9 cellular contexts compared by ENCODE assay signal in the genomic region with DNA sequence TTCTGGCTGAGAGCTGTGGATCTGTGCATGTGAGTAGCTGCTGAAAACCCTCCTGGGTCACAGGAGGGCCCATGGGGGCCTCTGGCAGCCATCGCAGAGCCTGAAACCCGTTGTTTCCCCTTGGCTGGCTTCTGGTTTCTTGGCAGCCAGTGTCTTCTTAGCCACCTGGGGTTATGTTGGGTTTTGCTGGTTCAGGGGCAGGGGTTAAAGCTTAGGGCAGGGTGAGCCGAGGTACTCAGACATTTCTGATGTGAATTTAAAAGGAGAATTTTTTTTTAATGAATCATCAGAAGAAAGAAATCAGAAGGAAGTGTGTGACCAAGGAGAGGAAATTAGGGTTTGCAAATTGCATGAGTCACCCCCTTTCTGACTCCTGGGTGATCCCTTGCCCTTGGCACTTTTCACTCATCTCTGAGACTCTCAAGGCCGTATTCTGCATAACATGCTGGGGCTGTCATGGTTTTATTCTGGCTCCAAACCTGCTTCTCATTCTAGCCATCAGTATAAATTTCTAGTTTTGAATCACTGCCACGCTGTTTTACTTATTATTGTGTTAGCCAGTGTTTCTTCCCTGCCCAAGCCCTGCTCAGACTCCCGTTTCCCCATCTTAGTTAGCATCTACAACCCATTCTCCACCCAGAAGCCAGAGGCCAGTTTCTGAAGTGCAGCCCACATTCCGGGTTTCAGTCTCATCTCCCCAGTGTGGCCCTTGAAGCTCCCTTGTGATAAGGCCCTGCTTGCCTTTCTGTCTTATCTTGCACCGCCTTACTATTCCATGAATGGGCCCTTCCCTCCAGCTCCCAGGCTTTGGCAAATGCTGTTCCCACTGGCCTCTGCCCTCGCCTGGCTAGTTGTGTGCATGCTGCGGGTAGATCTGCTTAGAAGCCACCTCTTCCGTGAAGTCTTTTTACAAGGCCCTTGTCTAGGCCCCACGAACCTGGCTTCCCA. TPM values are rescaled to one million over a fixed set of nuclear protein-coding genes. Genes with fewer than 3 reads are reported as not detected.
DNase-seq lines count a peak whose midpoint lies in the region; ATAC-seq lines count a peak whose summit lies in the region.
"Had no signal": no experiment of that assay in that cellular context is flagged by ENCODE, and none has a peak within 500 bp of the region (broad histone marks: within the 10 kb centered on the region; RNA-seq: fewer than 3 reads in every experiment).

No MANE protein-coding gene starts in this region.

- peak; percentile 14 for DNase-seq in SKM-1 treated with dmso at 0.1 percent for 144 hours (lab: John Stamatoyannopoulos, UW; ENCODE audit: unreplicated experiment)
- no peak for DNase-seq in SKM-1 (lab: John Stamatoyannopoulos, UW; ENCODE audit: unreplicated experiment)
- DNase-seq in NT2/D1 (ENCODE audit: low read depth, low spot score): peak; percentile 36
- DNase-seq in activated T-helper 1 cell treated with Interleukin-2 at 50 U/mL for 16 hours (ENCODE audit: low read depth): peak; percentile 17
- no peak for DNase-seq in right cardiac atrium
- DNase-seq in stimulated activated naive CD8-positive, alpha-beta T cell treated with anti-CD3 and anti-CD28 coated beads, Interleukin-15, amount 100 ng/mL, for 72 hours: peak; percentile 57 to 79
- no peak for DNase-seq in DMS153 (lab: John Stamatoyannopoulos, UW)

- intact Hi-C loops in right cardiac atrium (cut with DNase I): no loop called here

- peaks cover 18 to 22% of the 10 kb centered on the region in 2 donors for H3K9me3 Mint-ChIP-seq in stimulated activated naive CD8-positive, alpha-beta T cell treated with anti-CD3 and anti-CD28 coated beads, Interleukin-15, amount 100 ng/mL, for 72 hours

- H3K27ac ChIP-seq in right cardiac atrium (ENCODE audit: low read length): no peak overlapping the region
- H3K27ac ChIP-seq: C4-2B had no signal

- H3K36me3 ChIP-seq in NT2/D1 (ENCODE audit: insufficient read depth, insufficient read length, low read length): no peaks in the 10 kb centered on the region

- H3K9me3 ChIP-seq in NT2/D1 (ENCODE audit: insufficient read depth, low read length) (0 out of 2 replicates have a peak, but pooled peaks cover 6% of the 10 kb centered on the region), right cardiac atrium (ENCODE audit: control insufficient read depth, low read length) (no peaks in the 10 kb centered on the region)

- peaks cover 72% of the 10 kb centered on the region for H3K27me3 Mint-ChIP-seq in stimulated activated naive CD8-positive, alpha-beta T cell treated with anti-CD3 and anti-CD28 coated beads, Interleukin-15, amount 100 ng/mL, for 72 hours

- peaks cover 76% of the 10 kb centered on the region for H3K4me1 Mint-ChIP-seq in stimulated activated naive CD8-positive, alpha-beta T cell treated with anti-CD3 and anti-CD28 coated beads, Interleukin-15, amount 100 ng/mL, for 72 hours

- ATAC-seq in HG02885 (IDR thresholded peaks at IDR 0.05; ENCODE audit: poor library complexity, unreplicated experiment): peak; percentile 73
- peak; percentile 61 to 78 for ATAC-seq in right cardiac atrium
- ATAC-seq in stimulated activated naive CD8-positive, alpha-beta T cell treated with anti-CD3 and anti-CD28 coated beads, Interleukin-15, amount 100 ng/mL, for 72 hours: peak; percentile 96

- H3K4me3 ChIP-seq in NT2/D1 (ENCODE audit: insufficient read length, low read depth): no peak overlapping the region
- H3K4me3 ChIP-seq in right cardiac atrium (ENCODE audit: low read length): no peak overlapping the region

- H3K4me1 ChIP-seq in NT2/D1 (ENCODE audit: insufficient read depth, insufficient read length) (peaks cover 16% of the 10 kb centered on the region), right cardiac atrium (ENCODE audit: control insufficient read depth, insufficient read depth, low read length) (peaks cover 9% of the 10 kb centered on the region)

- no peak overlapping the region for H3K9ac ChIP-seq in NT2/D1 (ENCODE audit: insufficient read length, low read depth)

- 53% methylated on average over 12 of the region's 12 CpGs for WGBS in right cardiac atrium

- peak overlapping the region; percentile 66 for H3K4me3 Mint-ChIP-seq in stimulated activated naive CD8-positive, alpha-beta T cell treated with anti-CD3 and anti-CD28 coated beads, Interleukin-15, amount 100 ng/mL, for 72 hours

- no peaks in the 10 kb centered on the region for H3K27me3 ChIP-seq in NT2/D1 (ENCODE audit: insufficient read depth, insufficient read length)
- H3K27me3 ChIP-seq in right cardiac atrium (ENCODE audit: control insufficient read depth, insufficient read depth): no peaks in the 10 kb centered on the region

- peak overlapping the region; percentile 66 to 68 for H3K27ac Mint-ChIP-seq in stimulated activated naive CD8-positive, alpha-beta T cell treated with anti-CD3 and anti-CD28 coated beads, Interleukin-15, amount 100 ng/mL, for 72 hours

RNA-seq across cellular contexts. Expression of a gene that starts 40.9 kb away (rescaled TPM):
- total RNA-seq in right cardiac atrium: 1 to 10 TPM in 3 of 4 donors, under 1 TPM in 1; 0.99 to 3.0 (median 1.3) TPM
- polyA plus RNA-seq in right cardiac atrium: 1.9 TPM

Comparison
In these comparisons a context has a peak if more than half of its experiments do, and no peak if none do; other contexts are left out.
1. DNase-seq: peak in SKM-1 treated with dmso at 0.1 percent for 144 hours (single experiment), NT2/D1 (single experiment), activated T-helper 1 cell treated with Interleukin-2 at 50 U/mL for 16 hours (single experiment) and stimulated activated naive CD8-positive, alpha-beta T cell treated with anti-CD3 and anti-CD28 coated beads, Interleukin-15, amount 100 ng/mL, for 72 hours (2 of 2); none in SKM-1 (single experiment), right cardiac atrium (0 of 3) and DMS153 (single experiment).
2. Peak in every context shown above with its lines, with median percentiles within 50 percentile points of each other: ATAC-seq.